1 cellular context compared by ENCODE assay signal in genomic region chr1:3529099-3529729, GRCh38.
TF ChIP-seq lines count a peak whose summit lies in the region.

No MANE protein-coding gene starts in this region.

TF ChIP-seq in liver, 16 proteins besides CTCF, POLR2A, EP300 and RAD21 (continued from another document):
- TF ChIP-seq REST (IDR thresholded peaks at IDR 0.05) (no peak), FOXA1 (IDR thresholded peaks at IDR 0.05) (no peak), MAX (IDR thresholded peaks at IDR 0.05) (no peak)
